22 cellular contexts compared by ENCODE assay signal in genomic region chr2:26349690-26350089, GRCh38. TPM values are rescaled to one million over a fixed set of nuclear protein-coding genes. Genes with fewer than 3 reads are reported as not detected.
"Had no signal": no experiment of that assay in that cellular context is flagged by ENCODE, and none has a peak within 500 bp of the region (broad histone marks: within the 10 kb centered on the region; RNA-seq: fewer than 3 reads in every experiment).

No MANE protein-coding gene starts in this region.

- ATAC-seq: activated T-cell treated with anti-CD3 and anti-CD28 coated beads, Interleukin-2, amount 50 U/mL, for 4 hours; natural killer cell treated with Interleukin-12 subunit alpha and Interleukin-12 subunit beta and Interleukin-15 and Interleukin-18, amount 100 ng/mL, for 72 hours; stimulated activated memory B cell treated with anti-CD40 and anti-IgM and Interleukin-4, amounts not matched to agents 10 μg/mL and 1 μg/mL and 100 μg/mL, for 72 hours had no signal

- H3K4me2 ChIP-seq: hepatocyte had no signal

- H3K9me3 Mint-ChIP-seq: activated CD4-positive, alpha-beta memory T cell treated with anti-CD3 and anti-CD28 coated beads, Interleukin-2, amount 10 ng/mL, durations not matched to agents 7 days and 5 days; activated T-cell treated with anti-CD3 and anti-CD28 coated beads, Interleukin-2, amount 50 U/mL, for 4 hours; memory B cell; natural killer cell treated with Interleukin-12 subunit alpha and Interleukin-12 subunit beta and Interleukin-15 and Interleukin-18, amount 100 ng/mL, for 72 hours; stimulated activated memory B cell treated with anti-CD40 and anti-IgM and Interleukin-4, amounts not matched to agents 10 μg/mL and 1 μg/mL and 100 μg/mL, for 72 hours had no signal

- H3K4me3 ChIP-seq: ascending aorta, cardiac muscle cell, esophagus squamous epithelium, hepatocyte, left ventricle myocardium inferior, thyroid gland had no signal

- H2AFZ ChIP-seq: hepatocyte had no signal

- H3K4me3 Mint-ChIP-seq: activated CD4-positive, alpha-beta memory T cell treated with anti-CD3 and anti-CD28 coated beads, Interleukin-2, amount 10 ng/mL, durations not matched to agents 7 days and 5 days; activated T-cell treated with anti-CD3 and anti-CD28 coated beads, Interleukin-2, amount 50 U/mL, for 4 hours; memory B cell; natural killer cell treated with Interleukin-12 subunit alpha and Interleukin-12 subunit beta and Interleukin-15 and Interleukin-18, amount 100 ng/mL, for 72 hours; stimulated activated memory B cell treated with anti-CD40 and anti-IgM and Interleukin-4, amounts not matched to agents 10 μg/mL and 1 μg/mL and 100 μg/mL, for 72 hours had no signal

- H3K36me3 ChIP-seq: ascending aorta, cardiac muscle cell, left ventricle myocardium inferior, thyroid gland had no signal

- H3K27ac ChIP-seq: ascending aorta, cardiac muscle cell, esophagus squamous epithelium, hepatocyte, left ventricle myocardium inferior, thyroid gland, VCaP had no signal

- H3K27ac Mint-ChIP-seq: activated CD4-positive, alpha-beta memory T cell treated with anti-CD3 and anti-CD28 coated beads, Interleukin-2, amount 10 ng/mL, durations not matched to agents 7 days and 5 days; memory B cell; stimulated activated memory B cell treated with anti-CD40 and anti-IgM and Interleukin-4, amounts not matched to agents 10 μg/mL and 1 μg/mL and 100 μg/mL, for 72 hours had no signal

- H3K9me3 ChIP-seq: ascending aorta, esophagus squamous epithelium, left ventricle myocardium inferior, thyroid gland had no signal

- DNase-seq: activated CD4-positive, alpha-beta memory T cell treated with anti-CD3 and anti-CD28 coated beads, Interleukin-2, amount 10 ng/mL, durations not matched to agents 7 days and 5 days; activated effector memory CD4-positive, alpha-beta T cell treated with anti-CD3 and anti-CD28 coated beads, Interleukin-2, amount 50 U/mL, for 16 hours; activated T-cell treated with anti-CD3 and anti-CD28 coated beads, Interleukin-2, amount 50 U/mL, for 4 hours; esophagus squamous epithelium; left ventricle myocardium inferior; nucleus accumbens; posterior cingulate gyrus; retina; stimulated activated CD4-positive, alpha-beta T cell treated with anti-CD3 and anti-CD28 coated beads, Interleukin-2, amount 100 ng/mL, for 48 hours; T-helper 1 cell; thyroid gland had no signal

- H3K27me3 ChIP-seq: ascending aorta, cardiac muscle cell, esophagus squamous epithelium, hepatocyte, thyroid gland had no signal

- H3K27me3 Mint-ChIP-seq: activated CD4-positive, alpha-beta memory T cell treated with anti-CD3 and anti-CD28 coated beads, Interleukin-2, amount 10 ng/mL, durations not matched to agents 7 days and 5 days; memory B cell; natural killer cell treated with Interleukin-12 subunit alpha and Interleukin-12 subunit beta and Interleukin-15 and Interleukin-18, amount 100 ng/mL, for 72 hours; stimulated activated memory B cell treated with anti-CD40 and anti-IgM and Interleukin-4, amounts not matched to agents 10 μg/mL and 1 μg/mL and 100 μg/mL, for 72 hours had no signal

- FAIRE-seq: endometrium, urothelium cell line had no signal

RNA-seq across cellular contexts. Expression of gene ADGRF3, which starts 3.1 kb away (rescaled TPM):
- total RNA-seq: ascending aorta, left ventricle myocardium inferior had no signal

RNA-seq across cellular contexts. Expression of gene DRC1, which starts 52.0 kb away (rescaled TPM):
- total RNA-seq: activated CD4-positive, alpha-beta memory T cell treated with anti-CD3 and anti-CD28 coated beads, Interleukin-2, amount 10 ng/mL, durations not matched to agents 7 days and 5 days; activated T-cell treated with anti-CD3 and anti-CD28 coated beads, Interleukin-2, amount 50 U/mL, for 4 hours; ascending aorta; cardiac muscle cell; esophagus squamous epithelium; fibroblast of villous mesenchyme; glomerular endothelial cell; hepatocyte; left ventricle myocardium inferior; natural killer cell treated with Interleukin-12 subunit alpha and Interleukin-12 subunit beta and Interleukin-15 and Interleukin-18, amount 100 ng/mL, for 72 hours; thyroid gland had no signal
